ENCODE assay signal across 14 cellular contexts in genomic region chr4:5940470-5941203, GRCh38. TPM values are rescaled to one million over a fixed set of nuclear protein-coding genes. Genes with fewer than 3 reads are reported as not detected.
DNase-seq lines count a peak whose midpoint lies in the region; TF ChIP-seq lines count a peak whose summit lies in the region.
"Had no signal": no experiment of that assay in that cellular context is flagged by ENCODE, and none has a peak within 500 bp of the region (broad histone marks: within the 10 kb centered on the region; RNA-seq: fewer than 3 reads in every experiment).

No MANE protein-coding gene starts in this region.

- WGBS in neuronal stem cell (ENCODE audit: extremely low coverage in 2 of 2, insufficient read length in 2 of 2, insufficient replicate concordance in 1 of 2), 2 donors = no CpG with 5 or more reads among the region's 3 CpGs
- WGBS in prostate gland = 34% methylated on average over 3 of the region's 3 CpGs

- H3K36me3 ChIP-seq in neuronal stem cell (replicated peaks in 1 of 2; ENCODE audit: control insufficient read depth in 2 of 2, insufficient read depth in 2 of 2, low read length in 2 of 2) (no peaks in the 10 kb centered on the region), prostate gland (no peaks in the 10 kb centered on the region)
- H3K36me3 ChIP-seq: suprapubic skin had no signal

- H3K27me3 ChIP-seq in neuronal stem cell (ENCODE audit: control insufficient read depth in 3 of 3, insufficient read depth in 3 of 3, low read depth in 1 of 3, low read length in 3 of 3) = no peaks in the 10 kb centered on the region
- H3K27me3 ChIP-seq in prostate gland (replicated peaks; ENCODE audit: insufficient read depth) = no peaks in the 10 kb centered on the region

- no peak overlapping the region for H2BK12ac ChIP-seq in neuronal stem cell (ENCODE audit: low read length)

- no peak overlapping the region for H2AK5ac ChIP-seq in neuronal stem cell (ENCODE audit: low read depth, low read length)

- H3K4me3 ChIP-seq in neuronal stem cell (ENCODE audit: low read length in 2 of 2) = no peak overlapping the region
- H3K4me3 ChIP-seq in foreskin fibroblast (ENCODE audit: low read depth in 1 of 2, low read length in 2 of 2) = no peak overlapping the region
- H3K4me3 ChIP-seq in prostate gland = no peak overlapping the region
- H3K4me3 ChIP-seq: SK-N-MC, suprapubic skin had no signal

- H4K91ac ChIP-seq in neuronal stem cell (ENCODE audit: low read depth, low read length, poor library complexity) = no peak overlapping the region

- H3K9me3 ChIP-seq in neuronal stem cell (replicated peaks in 1 of 2; ENCODE audit: control insufficient read depth in 2 of 2, insufficient read depth in 1 of 2, low read depth in 1 of 2, low read length in 2 of 2) = peaks cover 0 to 3% of the 10 kb centered on the region in 2 donors
- H3K9me3 ChIP-seq in prostate gland = no peaks in the 10 kb centered on the region
- H3K9me3 ChIP-seq: suprapubic skin had no signal

- H3K9ac ChIP-seq in neuronal stem cell (ENCODE audit: low read depth, low read length, poor library complexity) = no peak overlapping the region

- no peak overlapping the region for H3K23ac ChIP-seq in neuronal stem cell (ENCODE audit: low read depth, low read length, poor library complexity)

- H3K18ac ChIP-seq in neuronal stem cell (ENCODE audit: low read length) = no peak overlapping the region

- no peak overlapping the region for H2BK5ac ChIP-seq in neuronal stem cell (ENCODE audit: low read length)

- TF ChIP-seq POLR2A in prostate gland (IDR thresholded peaks at IDR 0.05) = no peak

- H3K4me1 ChIP-seq in neuronal stem cell (ENCODE audit: control insufficient read depth in 2 of 2, insufficient read depth in 1 of 2, low read depth in 1 of 2, low read length in 2 of 2) (peaks cover 4 to 8% of the 10 kb centered on the region in 2 donors), prostate gland (replicated peaks) (no peaks in the 10 kb centered on the region)
- H3K4me1 ChIP-seq: suprapubic skin had no signal

- H3K4ac ChIP-seq in neuronal stem cell (ENCODE audit: low read length) = no peak overlapping the region

- TF ChIP-seq CTCF in foreskin fibroblast (IDR thresholded peaks at IDR 0.05; ENCODE audit: low read depth, low read length) (no peak), prostate gland (IDR thresholded peaks at IDR 0.05) (no peak)

- H2BK15ac ChIP-seq in neuronal stem cell (ENCODE audit: low read length) = no peak overlapping the region

- DNase-seq in H4 (ENCODE audit: low spot score) (peak; percentile 77), NCI-H1105 (lab: John Stamatoyannopoulos, UW) (peak; percentile 71), RPMI7951 (ENCODE audit: low read depth) (peak; percentile 36), myocyte (ENCODE audit: low read depth) (peak; percentile 14), neuronal stem cell (ENCODE audit: low spot score) (no peak), foreskin fibroblast (no peak), prostate gland (ENCODE audit: low spot score) (no peak)
- DNase-seq: activated CD4-positive, alpha-beta memory T cell treated with anti-CD3 and anti-CD28 coated beads, Interleukin-2, amount 10 ng/mL, durations not matched to agents 7 days and 5 days; activated naive CD8-positive, alpha-beta T cell treated with anti-CD3 and anti-CD28 coated beads, Interleukin-2, amount 50 U/mL, for 24 hours; islet precursor cell; stimulated activated CD4-positive, alpha-beta T cell treated with anti-CD3 and anti-CD28 coated beads, Interleukin-2, amount 100 ng/mL, for 48 hours had no signal

- H3K79me1 ChIP-seq in neuronal stem cell (ENCODE audit: low read depth, low read length) = no peaks in the 10 kb centered on the region

- no peak overlapping the region for H2AFZ ChIP-seq in neuronal stem cell (ENCODE audit: low read length)

- H3K14ac ChIP-seq in neuronal stem cell (ENCODE audit: low read length) = no peak overlapping the region

- intact Hi-C loops in prostate gland (cut with DNase I) = no loop called here

- H3K4me2 ChIP-seq in neuronal stem cell (ENCODE audit: insufficient read depth, low read length, poor library complexity, severe bottlenecking) = no peak overlapping the region

- H2BK120ac ChIP-seq in neuronal stem cell (ENCODE audit: low read depth, low read length) = no peak overlapping the region

- no peak overlapping the region for H4K8ac ChIP-seq in neuronal stem cell (ENCODE audit: low read depth, low read length)

- H3K27ac ChIP-seq in neuronal stem cell (replicated peaks; ENCODE audit: low read length) = no peak overlapping the region
- H3K27ac ChIP-seq in prostate gland = no peak overlapping the region
- H3K27ac ChIP-seq: SK-N-MC, suprapubic skin had no signal

RNA-seq across cellular contexts. Expression of gene CRMP1, which starts 47.8 kb away (rescaled TPM):
- total RNA-seq in H4 (2014; rRNA removed; shearing (Covaris generic)) = 33.0 and 37.7 TPM in 2 replicates
- total RNA-seq in RPMI7951 (2014; rRNA removed; shearing (Covaris generic)) = under 0.01 TPM in 1 of 2 replicates, not detected in the other
- 23.2 and 23.6 TPM in 2 replicates for total RNA-seq in myocyte
- 57.6 TPM for polyA plus RNA-seq in myocyte (2012)
- polyA plus RNA-seq in neuronal stem cell (2013, experiment 1 of 2) = 122 TPM
- polyA plus RNA-seq in neuronal stem cell (2013, experiment 2 of 2) = 121 TPM
- 1 to 10 TPM; 1.4 to 6.0 TPM for total RNA-seq in prostate gland
- total RNA-seq: endothelial cell of umbilical vein had no signal

Comparison
In these comparisons a context has a peak if more than half of its experiments do, and no peak if none do; other contexts are left out.
1. DNase-seq: peak in H4 (single experiment), NCI-H1105 (single experiment), RPMI7951 (single experiment) and myocyte (single experiment); none in neuronal stem cell (single experiment), foreskin fibroblast (0 of 2) and prostate gland (single experiment).